ENCODE assay signal across 8 cellular contexts in the genomic region with DNA sequence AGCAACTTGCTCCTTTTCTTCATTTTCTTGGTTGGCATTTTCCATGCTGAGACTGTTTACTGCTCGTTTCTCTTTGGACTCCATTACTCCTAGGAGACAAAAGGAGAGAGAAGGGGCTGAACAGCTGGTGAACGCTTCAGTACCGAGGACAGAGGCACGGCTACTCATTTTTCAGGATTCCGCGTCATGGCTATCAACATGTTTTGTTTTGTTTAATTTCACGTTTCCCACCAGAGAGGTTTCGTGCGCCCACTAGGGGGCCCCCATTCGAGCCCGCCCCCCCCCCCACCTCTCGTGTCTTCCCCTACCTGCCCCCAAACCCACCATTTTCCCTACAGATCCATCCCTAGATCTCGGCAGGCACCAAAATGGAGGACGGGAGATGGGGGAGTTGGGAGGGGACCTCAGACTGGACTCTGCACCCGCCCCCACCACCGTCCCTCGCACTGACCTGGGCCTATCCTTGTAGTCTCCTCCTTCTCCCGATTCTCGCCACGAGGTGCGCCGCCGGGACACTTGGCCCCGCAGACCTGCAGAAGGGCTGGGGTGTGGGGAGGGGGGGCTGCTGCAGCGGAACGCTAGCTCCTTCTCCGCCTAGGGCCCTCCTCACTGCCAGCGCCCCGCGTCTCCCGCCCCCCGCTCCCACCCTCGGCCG. TPM values are rescaled to one million over a fixed set of nuclear protein-coding genes. Genes with fewer than 3 reads are reported as not detected.
DNase-seq lines count a peak whose midpoint lies in the region; ATAC-seq lines count a peak whose summit lies in the region.

No MANE protein-coding gene starts in this region.

- no peaks in the 10 kb centered on the region for H3K9me3 Mint-ChIP-seq in activated T-cell treated with anti-CD3 and anti-CD28 coated beads, Interleukin-2, amount 50 U/mL, for 24 hours

- no peak for DNase-seq in activated T-cell treated with anti-CD3 and anti-CD28 coated beads, Interleukin-2, amount 50 U/mL, for 24 hours
- DNase-seq in activated T-cell treated with anti-CD3 and anti-CD28 coated beads for 4 hours (no peak), RPMI7951 (ENCODE audit: low read depth) (peak; percentile 38), fibroblast of gingiva (ENCODE audit: low read depth) (peak; percentile 6), trophoblast cell (peak in 1 of 2 donors; percentile 5), DMS153 treated with DMSO at 0.1 percent for 48 hours (lab: John Stamatoyannopoulos, UW; ENCODE audit: unreplicated experiment) (no peak), GF-D8 (lab: John Stamatoyannopoulos, UW) (no peak)

- H3K36me3 ChIP-seq in trophoblast cell (ENCODE audit: control insufficient read depth in 1 of 2, insufficient read depth in 2 of 2, low read length in 2 of 2) = no peaks in the 10 kb centered on the region

- peak overlapping the region; percentile 42 for H3K4me3 Mint-ChIP-seq in activated T-cell treated with anti-CD3 and anti-CD28 coated beads, Interleukin-2, amount 50 U/mL, for 24 hours

- no peak overlapping the region for H2BK120ac ChIP-seq in trophoblast cell (ENCODE audit: insufficient read depth, low read length, poor library complexity)

- peaks cover 68% of the 10 kb centered on the region for H3K27me3 Mint-ChIP-seq in activated T-cell treated with anti-CD3 and anti-CD28 coated beads, Interleukin-2, amount 50 U/mL, for 24 hours

- no peak overlapping the region for H4K91ac ChIP-seq in trophoblast cell (ENCODE audit: low read depth, low read length)

- ATAC-seq in HG02763 (IDR thresholded peaks at IDR 0.05; ENCODE audit: unreplicated experiment) = no peak

- H3K4ac ChIP-seq in trophoblast cell (ENCODE audit: low read depth, low read length) = no peak overlapping the region

- WGBS in trophoblast cell (ENCODE audit: extremely low coverage, insufficient coverage, insufficient read length) = no CpG with 5 or more reads among the region's 34 CpGs

- H2AFZ ChIP-seq in trophoblast cell (ENCODE audit: insufficient read depth, low read length, poor library complexity) = no peak overlapping the region

- H2BK5ac ChIP-seq in trophoblast cell (ENCODE audit: low read depth, low read length, poor library complexity) = no peak overlapping the region

- no peak overlapping the region for H2BK12ac ChIP-seq in trophoblast cell (ENCODE audit: low read length)

- no peaks in the 10 kb centered on the region for H3K79me2 ChIP-seq in trophoblast cell (ENCODE audit: control insufficient read depth, insufficient read depth, low read length, poor library complexity)

- no peaks in the 10 kb centered on the region for H3K36me3 Mint-ChIP-seq in activated T-cell treated with anti-CD3 and anti-CD28 coated beads, Interleukin-2, amount 50 U/mL, for 24 hours (ENCODE audit: low read depth)

- H3K9me3 ChIP-seq in trophoblast cell (ENCODE audit: insufficient read depth, low read depth, low read length) = no peaks in the 10 kb centered on the region

- no peak overlapping the region for H3K23ac ChIP-seq in trophoblast cell (ENCODE audit: low read length)

- H3K27me3 ChIP-seq in trophoblast cell (ENCODE audit: insufficient read depth, low read length) = no peaks in the 10 kb centered on the region

- H3K4me3 ChIP-seq in trophoblast cell (ENCODE audit: low read depth, low read length) = peak overlapping the region; percentile 28

- no peak overlapping the region for H3K9ac ChIP-seq in trophoblast cell (ENCODE audit: low read length)

- no peak overlapping the region for H4K8ac ChIP-seq in trophoblast cell (ENCODE audit: low read depth, low read length)

- H3K27ac ChIP-seq in trophoblast cell (ENCODE audit: low read depth, low read length) = no peak overlapping the region

- H3K79me1 ChIP-seq in trophoblast cell (ENCODE audit: low read length) = no peaks in the 10 kb centered on the region

- H3K18ac ChIP-seq in trophoblast cell (ENCODE audit: low read length) = no peak overlapping the region

- no peak overlapping the region for H2AK5ac ChIP-seq in trophoblast cell (ENCODE audit: low read length)

- H3K27ac Mint-ChIP-seq in activated T-cell treated with anti-CD3 and anti-CD28 coated beads, Interleukin-2, amount 50 U/mL, for 24 hours = no peak overlapping the region

- H3K4me1 Mint-ChIP-seq in activated T-cell treated with anti-CD3 and anti-CD28 coated beads, Interleukin-2, amount 50 U/mL, for 24 hours (ENCODE audit: low read depth) = no peaks in the 10 kb centered on the region

- H3K4me2 ChIP-seq in trophoblast cell (ENCODE audit: low read length) = peak overlapping the region; percentile 72

- no peak overlapping the region for H3K14ac ChIP-seq in trophoblast cell (ENCODE audit: low read length)

- H3K4me1 ChIP-seq in trophoblast cell (ENCODE audit: control insufficient read depth in 1 of 2, insufficient read depth in 2 of 2, low read length in 2 of 2) = peaks cover 0 to 4% of the 10 kb centered on the region in 2 experiments

- H4K12ac ChIP-seq in trophoblast cell (ENCODE audit: low read depth, low read length) = no peak overlapping the region

RNA-seq across cellular contexts. Expression of gene BEX1, which starts 0.7 kb away (rescaled TPM):
- total RNA-seq in RPMI7951 (2014; rRNA removed; shearing (Covaris generic)) = 50.0 and 56.3 TPM in 2 replicates
- 0.56 and 0.67 TPM in 2 replicates for polyA plus RNA-seq in trophoblast cell (2013)

RNA-seq across cellular contexts. Expression of gene NXF3, which starts 29.6 kb away (rescaled TPM):
- 0.10 and 0.24 TPM in 2 replicates for total RNA-seq in RPMI7951 (2014; rRNA removed; shearing (Covaris generic))
- 0.07 and 0.15 TPM in 2 replicates for polyA plus RNA-seq in trophoblast cell (2013)

Comparison
In these comparisons a context has a peak if more than half of its experiments do, and no peak if none do; other contexts are left out.
1. DNase-seq: peak in RPMI7951 (single experiment) and fibroblast of gingiva (single experiment); none in activated T-cell treated with anti-CD3 and anti-CD28 coated beads, Interleukin-2, amount 50 U/mL, for 24 hours (single experiment), activated T-cell treated with anti-CD3 and anti-CD28 coated beads for 4 hours (single experiment), DMS153 treated with DMSO at 0.1 percent for 48 hours (single experiment) and GF-D8 (single experiment).